13 cellular contexts compared by ENCODE assay signal in the genomic region with DNA sequence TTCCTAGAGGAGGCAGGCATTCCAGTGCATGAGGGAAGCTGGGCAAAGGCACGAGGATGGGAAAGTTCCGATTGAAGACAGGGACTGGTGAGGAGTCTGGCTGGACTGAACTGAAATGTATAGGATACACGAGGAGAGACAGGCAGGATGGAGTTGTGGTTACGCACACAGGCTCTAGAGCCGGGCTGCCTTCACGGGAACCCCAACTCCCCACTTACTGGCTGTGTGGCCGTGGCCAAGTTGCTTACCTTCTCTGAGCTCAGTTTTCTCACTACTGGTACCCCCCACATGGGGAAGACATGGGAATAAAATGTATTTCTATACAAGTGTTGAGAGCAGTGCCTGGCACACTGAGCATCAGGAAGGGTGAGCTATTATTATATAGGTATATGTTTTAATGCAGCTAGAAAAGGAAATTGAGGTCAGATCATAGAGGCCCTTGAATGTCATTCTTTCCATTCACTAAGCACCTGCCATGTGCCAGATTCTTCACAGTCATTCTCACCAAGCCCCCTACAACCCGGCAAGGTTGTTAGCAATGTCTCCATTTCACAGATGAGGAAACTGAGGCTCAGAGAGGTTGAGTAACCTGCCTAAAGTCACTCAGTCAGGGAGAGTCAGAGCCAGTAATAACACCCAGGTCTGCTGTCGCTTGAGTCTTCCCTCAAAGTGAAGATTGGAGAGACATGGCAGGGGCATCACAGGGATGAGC. TPM values are rescaled to one million over a fixed set of nuclear protein-coding genes. Genes with fewer than 3 reads are reported as not detected.
DNase-seq lines count a peak whose midpoint lies in the region; ATAC-seq and TF ChIP-seq lines count a peak whose summit lies in the region.
"Had no signal": no experiment of that assay in that cellular context is flagged by ENCODE, and none has a peak within 500 bp of the region (broad histone marks: within the 10 kb centered on the region; RNA-seq: fewer than 3 reads in every experiment).

No MANE protein-coding gene starts in this region.

- H3K36me3 Mint-ChIP-seq in activated CD4-positive, alpha-beta memory T cell treated with anti-CD3 and anti-CD28 coated beads for 36 hours: no peaks in the 10 kb centered on the region
- no peaks in the 10 kb centered on the region for H3K36me3 Mint-ChIP-seq in activated CD4-positive, alpha-beta memory T cell treated with anti-CD3 and anti-CD28 coated beads, Interleukin-2, amount 10 ng/mL, durations not matched to agents 7 days and 5 days (ENCODE audit: low read depth)
- H3K36me3 Mint-ChIP-seq: naive thymus-derived CD4-positive, alpha-beta T cell had no signal

- H3K36me3 ChIP-seq in PC-9 (ENCODE audit: low read depth): no peaks in the 10 kb centered on the region
- peaks cover 0 to 7% of the 10 kb centered on the region in 2 donors for H3K36me3 ChIP-seq in gastroesophageal sphincter

- no peaks in the 10 kb centered on the region for H3K27me3 Mint-ChIP-seq in activated CD4-positive, alpha-beta memory T cell treated with anti-CD3 and anti-CD28 coated beads for 36 hours
- peaks cover 2% of the 10 kb centered on the region for H3K27me3 Mint-ChIP-seq in activated CD4-positive, alpha-beta memory T cell treated with anti-CD3 and anti-CD28 coated beads, Interleukin-2, amount 10 ng/mL, durations not matched to agents 7 days and 5 days
- H3K27me3 Mint-ChIP-seq: naive thymus-derived CD4-positive, alpha-beta T cell had no signal

- no peaks in the 10 kb centered on the region for H3K9me2 ChIP-seq in PC-9 (ENCODE audit: insufficient read depth)

- H3K9me3 ChIP-seq in PC-9 (ENCODE audit: insufficient read depth, low read depth) (no peaks in the 10 kb centered on the region), gastroesophageal sphincter (no peaks in the 10 kb centered on the region)

- no peak for TF ChIP-seq CTCF in PC-9 (conservative IDR thresholded peaks at IDR 0.05)
- TF ChIP-seq CTCF in gastroesophageal sphincter (IDR thresholded peaks at IDR 0.05): no peak

- POLR2A ChIA-PET in activated CD4-positive, alpha-beta memory T cell treated with anti-CD3 and anti-CD28 coated beads for 36 hours (lab: Charles Lee): interaction anchor here (1.0 to 1.4 kb wide), 2 partner anchors 77 to 115 kb away, joined by 3 to 4 read pairs; no protein-coding TSS in a partner anchor
- POLR2A ChIA-PET in activated CD4-positive, alpha-beta memory T cell treated with anti-CD3 and anti-CD28 coated beads, Interleukin-2, amount 10 ng/mL, durations not matched to agents 7 days and 5 days (lab: Charles Lee): no interaction called here
- POLR2A ChIA-PET in PC-9 (lab: Charles Lee; ENCODE audit: unreplicated experiment): interaction anchor here (0.6 to 1.7 kb wide), 3 partner anchors 22 to 32 kb away, joined by 4 to 12 read pairs (median 9); no protein-coding TSS in a partner anchor

- TF ChIP-seq EP300 in gastroesophageal sphincter (IDR thresholded peaks at IDR 0.05): no peak

- TF ChIP-seq POLR2A in gastroesophageal sphincter (IDR thresholded peaks at IDR 0.05): no peak

- H3K27me3 ChIP-seq in PC-9 (ENCODE audit: insufficient read depth, low read depth) (no peaks in the 10 kb centered on the region), gastroesophageal sphincter (no peaks in the 10 kb centered on the region)

- H3K4me2 ChIP-seq in PC-9: peak overlapping the region; percentile 41

- peaks cover 30% of the 10 kb centered on the region for H3F3A ChIP-seq in PC-9 (ENCODE audit: insufficient read depth, low read depth)

- intact Hi-C loops in activated CD4-positive, alpha-beta memory T cell treated with anti-CD3 and anti-CD28 coated beads for 36 hours (cut with micrococcal nuclease): loop anchor here (1.0 kb wide), 2 partner anchors 8 to 11 kb away; no protein-coding TSS in a partner anchor
- intact Hi-C loops in PC-9 (cut with micrococcal nuclease; ENCODE audit: unreplicated experiment): loop anchor here (1.0 to 5.0 kb wide), 5 partner anchors 24 to 243 kb away; partner anchors contain the start of genes ANAPC16 and ASCC1

- WGBS in gastroesophageal sphincter (ENCODE audit: low coverage in 1 of 2), 2 donors: 64 to 94% methylated on average over 5 to 7 of the region's 9 CpGs

- BruUV-seq in PC-9 (replicated peaks; lab: Mats Ljungman, UMichigan): TSS peak; percentile 60

- no peaks in the 10 kb centered on the region for H4K20me1 ChIP-seq in PC-9 (ENCODE audit: insufficient read depth)

- CTCF ChIA-PET in activated CD4-positive, alpha-beta memory T cell treated with anti-CD3 and anti-CD28 coated beads for 36 hours (lab: Charles Lee): interaction anchor here (1.2 to 2.8 kb wide), 5 partner anchors 11 to 78 kb away, joined by 6 to 15 read pairs (median 8); no protein-coding TSS in a partner anchor
- CTCF ChIA-PET in activated CD4-positive, alpha-beta memory T cell treated with anti-CD3 and anti-CD28 coated beads, Interleukin-2, amount 10 ng/mL, durations not matched to agents 7 days and 5 days (lab: Charles Lee): interaction anchor here (0.7 kb wide), 1 partner anchor 18 kb away, joined by 3 read pairs; no protein-coding TSS in a partner anchor
- CTCF ChIA-PET in PC-9 (lab: Charles Lee): interaction anchor here (0.5 to 1.3 kb wide), 6 partner anchors 13 to 364 kb away, joined by 3 to 7 read pairs (median 4); no protein-coding TSS in a partner anchor

- peak overlapping the region; percentile 38 for H3K27ac Mint-ChIP-seq in activated CD4-positive, alpha-beta memory T cell treated with anti-CD3 and anti-CD28 coated beads for 36 hours
- H3K27ac Mint-ChIP-seq in activated CD4-positive, alpha-beta memory T cell treated with anti-CD3 and anti-CD28 coated beads, Interleukin-2, amount 10 ng/mL, durations not matched to agents 7 days and 5 days: no peak overlapping the region
- H3K27ac Mint-ChIP-seq: endodermal cell had no signal

- peak overlapping the region; percentile 56 for H3K27ac ChIP-seq in PC-9
- peak overlapping the region in 3 of 4 donors; percentile 83 to 88 (median 86) for H3K27ac ChIP-seq in gastroesophageal sphincter
- peak overlapping the region; percentile 97 for H3K27ac ChIP-seq in substantia nigra (ENCODE audit: low read depth, low read length, poor library complexity, severe bottlenecking)

- no peak overlapping the region for H3K4me3 Mint-ChIP-seq in activated CD4-positive, alpha-beta memory T cell treated with anti-CD3 and anti-CD28 coated beads for 36 hours
- no peak overlapping the region for H3K4me3 Mint-ChIP-seq in activated CD4-positive, alpha-beta memory T cell treated with anti-CD3 and anti-CD28 coated beads, Interleukin-2, amount 10 ng/mL, durations not matched to agents 7 days and 5 days
- H3K4me3 Mint-ChIP-seq: endodermal cell had no signal

- no peak for ATAC-seq in gastroesophageal sphincter
- ATAC-seq in HG02678 (IDR thresholded peaks at IDR 0.05; ENCODE audit: unreplicated experiment): no peak
- no peak for ATAC-seq in GM21423 (IDR thresholded peaks at IDR 0.05; ENCODE audit: unreplicated experiment)

- peaks cover 35% of the 10 kb centered on the region for H3K79me2 ChIP-seq in PC-9 (ENCODE audit: low read depth)

- peaks cover 23% of the 10 kb centered on the region for H3K4me1 Mint-ChIP-seq in activated CD4-positive, alpha-beta memory T cell treated with anti-CD3 and anti-CD28 coated beads for 36 hours (ENCODE audit: low read depth)
- peaks cover 11% of the 10 kb centered on the region for H3K4me1 Mint-ChIP-seq in activated CD4-positive, alpha-beta memory T cell treated with anti-CD3 and anti-CD28 coated beads, Interleukin-2, amount 10 ng/mL, durations not matched to agents 7 days and 5 days

- peak; percentile 17 for DNase-seq in activated CD4-positive, alpha-beta memory T cell treated with anti-CD3 and anti-CD28 coated beads for 36 hours
- DNase-seq in activated CD4-positive, alpha-beta memory T cell treated with anti-CD3 and anti-CD28 coated beads, Interleukin-2, amount 10 ng/mL, durations not matched to agents 7 days and 5 days: no peak
- DNase-seq in PC-9 (no peak), substantia nigra (lab: John Stamatoyannopoulos, UW) (peak in 1 of 49 donors; percentile 17), OCI-M1 (lab: John Stamatoyannopoulos, UW) (no peak)
- DNase-seq: DMS53, endodermal cell, NCI-H345, SIG-M5 had no signal

- no peaks in the 10 kb centered on the region for H3K9me3 Mint-ChIP-seq in activated CD4-positive, alpha-beta memory T cell treated with anti-CD3 and anti-CD28 coated beads for 36 hours
- no peaks in the 10 kb centered on the region for H3K9me3 Mint-ChIP-seq in activated CD4-positive, alpha-beta memory T cell treated with anti-CD3 and anti-CD28 coated beads, Interleukin-2, amount 10 ng/mL, durations not matched to agents 7 days and 5 days
- H3K9me3 Mint-ChIP-seq: endodermal cell; naive thymus-derived CD4-positive, alpha-beta T cell had no signal

- no peak overlapping the region for H2AFZ ChIP-seq in PC-9

- peaks cover 38% of the 10 kb centered on the region for H3K4me1 ChIP-seq in PC-9 (replicated peaks; ENCODE audit: insufficient read depth)
- H3K4me1 ChIP-seq in gastroesophageal sphincter: peaks cover 13 to 100% (median 71%) of the 10 kb centered on the region in 3 donors

- H3K4me3 ChIP-seq in PC-9 (no peak overlapping the region), gastroesophageal sphincter (no peak overlapping the region)

RNA-seq across cellular contexts. Expression of gene CHST3, which starts 9.7 kb away (rescaled TPM):
- total RNA-seq in activated CD4-positive, alpha-beta memory T cell treated with anti-CD3 and anti-CD28 coated beads for 36 hours: under 1 TPM; 0.19 to 0.31 TPM
- under 1 TPM; 0.03 to 0.05 TPM for total RNA-seq in activated CD4-positive, alpha-beta memory T cell treated with anti-CD3 and anti-CD28 coated beads, Interleukin-2, amount 10 ng/mL, durations not matched to agents 7 days and 5 days
- total RNA-seq in PC-9 (2021) (21.3 and 23.3 TPM in 2 replicates), gastroesophageal sphincter (10 to 100 TPM; 31.8 to 48.0 (median 37.3) TPM)

Comparison
In these comparisons a context has a peak if more than half of its experiments do, and no peak if none do; other contexts are left out.
1. RNA of gene CHST3, which starts 9.7 kb away (total RNA-seq): 31.8 to 48.0 TPM in gastroesophageal sphincter and 21.3 to 23.3 TPM in PC-9; 0.19 to 0.31 TPM in activated CD4-positive, alpha-beta memory T cell treated with anti-CD3 and anti-CD28 coated beads for 36 hours and 0.03 to 0.05 TPM in activated CD4-positive, alpha-beta memory T cell treated with anti-CD3 and anti-CD28 coated beads, Interleukin-2, amount 10 ng/mL, durations not matched to agents 7 days and 5 days; every median in the first group is over 10 times any median in the second.
2. Peak in every context shown above with its lines, with median percentiles within 50 percentile points of each other: H3K27ac ChIP-seq.